11 cellular contexts compared by ENCODE assay signal in genomic region chr3:13199899-13200451, GRCh38.
"Had no signal": no experiment of that assay in that cellular context is flagged by ENCODE, and none has a peak within 500 bp of the region (broad histone marks: within the 10 kb centered on the region; RNA-seq: fewer than 3 reads in every experiment).

No MANE protein-coding gene starts in this region.

- H3K4me3 ChIP-seq: heart left ventricle, left lung had no signal

- ATAC-seq: activated naive CD4-positive, alpha-beta T cell treated with anti-CD3 and anti-CD28 coated beads, Interleukin-2, amount 50 U/mL, for 72 hours; effector memory CD8-positive, alpha-beta T cell; heart left ventricle; left lung had no signal

- H3K27ac ChIP-seq: heart left ventricle, left lung, neutrophil had no signal

- H3K9me3 ChIP-seq: heart left ventricle, left lung, neutrophil had no signal

- DNase-seq: activated CD4-positive, CD25-positive, alpha-beta regulatory T cell treated with anti-CD3 and anti-CD28 coated beads, Interleukin-2, amount 50 U/mL, for 72 hours; activated gamma-delta T cell; amygdala; effector memory CD8-positive, alpha-beta T cell; foreskin melanocyte; stimulated activated naive CD4-positive, alpha-beta T cell had no signal

- FAIRE-seq: kidney had no signal

- H3K36me3 ChIP-seq: heart left ventricle, left lung, neutrophil had no signal

- H3K4me1 ChIP-seq: left lung had no signal
